In the genomic region with DNA sequence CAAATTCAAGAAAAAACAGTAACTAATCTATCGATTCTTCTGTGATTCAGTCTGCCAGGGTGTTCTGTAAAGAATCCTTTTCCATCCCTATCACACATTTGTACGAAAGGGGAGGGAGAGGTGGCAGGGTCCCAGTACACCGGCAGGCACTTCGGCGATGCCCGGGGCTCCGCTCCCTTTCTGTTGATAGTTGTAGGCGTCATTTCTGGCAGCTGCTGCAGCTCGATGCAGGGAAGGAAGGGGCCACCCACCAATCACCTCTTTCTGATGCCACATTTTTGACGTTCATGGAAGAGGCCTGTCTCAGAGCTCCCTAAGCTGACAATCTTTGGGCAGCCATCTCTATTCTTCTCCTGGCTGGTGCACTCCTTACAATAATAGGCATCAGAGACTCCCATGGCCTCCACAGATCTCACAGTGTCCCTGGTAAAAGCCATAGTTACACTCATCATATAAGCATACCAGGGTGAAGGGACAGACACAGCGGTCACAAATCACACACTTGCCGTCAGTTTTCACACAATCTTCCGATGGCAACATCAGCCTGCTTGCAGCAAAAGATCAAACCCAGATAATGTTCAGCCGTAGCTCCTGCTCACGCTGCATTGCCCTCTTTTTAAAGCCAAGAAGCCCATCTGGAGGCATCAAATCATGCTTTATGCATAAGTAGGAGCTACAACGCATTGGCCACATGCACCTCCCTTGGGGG, we compare ENCODE assay signal across 16 cellular contexts.
DNase-seq lines count a peak whose midpoint lies in the region; ATAC-seq and TF ChIP-seq lines count a peak whose summit lies in the region.
"Had no signal": no experiment of that assay in that cellular context is flagged by ENCODE, and none has a peak within 500 bp of the region (broad histone marks: within the 10 kb centered on the region; RNA-seq: fewer than 3 reads in every experiment).

No MANE protein-coding gene starts in this region.

- peaks cover 37 to 68% (median 50%) of the 10 kb centered on the region in 4 donors for H3K4me1 Mint-ChIP-seq in CD4-positive, alpha-beta memory T cell
- peaks cover 41 to 90% (median 82%) of the 10 kb centered on the region in 7 donors for H3K4me1 Mint-ChIP-seq in naive thymus-derived CD4-positive, alpha-beta T cell
- peaks cover 10% of the 10 kb centered on the region for H3K4me1 Mint-ChIP-seq in progenitor cell of endocrine pancreas (ENCODE audit: low read depth)

- peaks cover 56% of the 10 kb centered on the region for H3K4me1 ChIP-seq in CD4-positive, alpha-beta memory T cell (ENCODE audit: insufficient read depth, low read length)
- peaks cover 32 to 62% of the 10 kb centered on the region in 2 donors for H3K4me1 ChIP-seq in naive thymus-derived CD4-positive, alpha-beta T cell (ENCODE audit: control insufficient read depth in 2 of 2, insufficient read depth in 2 of 2, low read length in 2 of 2)

- POLR2A ChIA-PET in CD4-positive, alpha-beta memory T cell (lab: Charles Lee; ENCODE audit: partially characterized antibody): interaction anchor here (0.7 to 5.4 kb wide), 25 partner anchors 8 to 569 kb away, joined by 3 to 31 read pairs (median 6); partner anchors contain the start of genes ATP1B3 and PXYLP1
- POLR2A ChIA-PET in naive thymus-derived CD4-positive, alpha-beta T cell (lab: Charles Lee): interaction anchor here (0.7 to 7.2 kb wide), 24 partner anchors 11 to 667 kb away, joined by 3 to 61 read pairs (median 4); partner anchors contain the start of genes PXYLP1 and RASA2

- H3K27me3 ChIP-seq in CD4-positive, alpha-beta memory T cell (ENCODE audit: insufficient read depth, low read length): no peaks in the 10 kb centered on the region
- H3K27me3 ChIP-seq in naive thymus-derived CD4-positive, alpha-beta T cell (ENCODE audit: control insufficient read depth in 2 of 2, insufficient read depth in 2 of 2, low read length in 2 of 2): no peaks in the 10 kb centered on the region
- H3K27me3 ChIP-seq: neutrophil, testis had no signal

- H3K27ac ChIP-seq in CD4-positive, alpha-beta memory T cell (ENCODE audit: low read depth, low read length): peak overlapping the region; percentile 62
- peak overlapping the region; percentile 74 for H3K27ac ChIP-seq in KOPT-K1 (ENCODE audit: low read depth, low read length, poor library complexity, severe bottlenecking)
- peak overlapping the region; percentile 72 for H3K27ac ChIP-seq in naive thymus-derived CD4-positive, alpha-beta T cell (ENCODE audit: low read depth, low read length)
- H3K27ac ChIP-seq: coronary artery, neutrophil, testis had no signal

- H3K36me3 ChIP-seq in CD4-positive, alpha-beta memory T cell (ENCODE audit: insufficient read depth, low read length): no peaks in the 10 kb centered on the region
- no peaks in the 10 kb centered on the region for H3K36me3 ChIP-seq in KOPT-K1 (ENCODE audit: insufficient read depth, low read length)
- no peaks in the 10 kb centered on the region for H3K36me3 ChIP-seq in naive thymus-derived CD4-positive, alpha-beta T cell (ENCODE audit: control insufficient read depth in 2 of 3, insufficient read depth in 3 of 3, low read length in 3 of 3)
- H3K36me3 ChIP-seq: neutrophil had no signal

- DNase-seq in CD4-positive, alpha-beta memory T cell: peak in 1 of 5 donors; percentile 39
- peak; percentile 8 for DNase-seq in activated naive CD4-positive, alpha-beta T cell treated with Interleukin-2 at 50 U/mL for 16 hours
- peak in 1 of 9 donors; percentile 43 for DNase-seq in naive thymus-derived CD4-positive, alpha-beta T cell
- DNase-seq in MV-4-11 (lab: John Stamatoyannopoulos, UW) (no peak), NCI-H82 (lab: John Stamatoyannopoulos, UW) (no peak), progenitor cell of endocrine pancreas (ENCODE audit: low spot score, unreplicated experiment) (no peak)
- DNase-seq: activated B cell treated with CpG ODN at 0.5 μM for 24 hours, foreskin melanocyte, NCI-H1930, NCI-H510A, Right ventricle myocardium superior, testis had no signal

- no peaks in the 10 kb centered on the region for H3K9me3 Mint-ChIP-seq in CD4-positive, alpha-beta memory T cell
- no peaks in the 10 kb centered on the region for H3K9me3 Mint-ChIP-seq in naive thymus-derived CD4-positive, alpha-beta T cell
- H3K9me3 Mint-ChIP-seq in progenitor cell of endocrine pancreas (ENCODE audit: low read depth): no peaks in the 10 kb centered on the region
- H3K9me3 Mint-ChIP-seq: activated B cell treated with CpG ODN at 0.5 μM for 24 hours had no signal

- H3K9me3 ChIP-seq in CD4-positive, alpha-beta memory T cell (ENCODE audit: control insufficient read depth in 1 of 2, low read length in 2 of 2): no peaks in the 10 kb centered on the region
- no peaks in the 10 kb centered on the region for H3K9me3 ChIP-seq in KOPT-K1 (ENCODE audit: insufficient read depth, low read length, poor library complexity, severe bottlenecking)
- no peaks in the 10 kb centered on the region for H3K9me3 ChIP-seq in naive thymus-derived CD4-positive, alpha-beta T cell (ENCODE audit: control insufficient read depth in 2 of 3, low read length in 3 of 3)
- H3K9me3 ChIP-seq: neutrophil, testis had no signal

- no peaks in the 10 kb centered on the region for H3K27me3 Mint-ChIP-seq in CD4-positive, alpha-beta memory T cell
- no peaks in the 10 kb centered on the region for H3K27me3 Mint-ChIP-seq in naive thymus-derived CD4-positive, alpha-beta T cell
- peaks cover 10% of the 10 kb centered on the region for H3K27me3 Mint-ChIP-seq in progenitor cell of endocrine pancreas
- H3K27me3 Mint-ChIP-seq: activated B cell treated with CpG ODN at 0.5 μM for 24 hours had no signal

- CTCF ChIA-PET in CD4-positive, alpha-beta memory T cell (lab: Charles Lee; ENCODE audit: partially characterized antibody): interaction anchor here (0.6 to 19.1 kb wide), 23 partner anchors 8 to 337 kb away, joined by 3 to 428 read pairs (median 4); partner anchors contain the start of genes RASA2 and ZBTB38
- CTCF ChIA-PET in naive thymus-derived CD4-positive, alpha-beta T cell (lab: Charles Lee): interaction anchor here (0.8 to 11.1 kb wide), 14 partner anchors 14 to 431 kb away, joined by 3 to 161 read pairs (median 4); partner anchors contain the start of gene PXYLP1

- H3K4me3 Mint-ChIP-seq in CD4-positive, alpha-beta memory T cell: peak overlapping the region; percentile 67 to 79 (median 74)
- peak overlapping the region; percentile 54 to 75 (median 69) for H3K4me3 Mint-ChIP-seq in naive thymus-derived CD4-positive, alpha-beta T cell
- no peak overlapping the region for H3K4me3 Mint-ChIP-seq in progenitor cell of endocrine pancreas (ENCODE audit: low read depth)

- no peak for TF ChIP-seq CTCF in progenitor cell of endocrine pancreas (IDR thresholded peaks at IDR 0.05; ENCODE audit: unreplicated experiment)

- peak overlapping the region in 1 of 2 donors; percentile 49 for H3K4me3 ChIP-seq in CD4-positive, alpha-beta memory T cell (ENCODE audit: low read length in 2 of 2)
- peak overlapping the region; percentile 10 for H3K4me3 ChIP-seq in naive thymus-derived CD4-positive, alpha-beta T cell (ENCODE audit: low read length)
- H3K4me3 ChIP-seq: coronary artery, testis had no signal

- H3K36me3 Mint-ChIP-seq in CD4-positive, alpha-beta memory T cell: peaks cover 0 to 8% of the 10 kb centered on the region in 2 donors
- peaks cover 0 to 12% (median 0%) of the 10 kb centered on the region in 5 donors for H3K36me3 Mint-ChIP-seq in naive thymus-derived CD4-positive, alpha-beta T cell
- H3K36me3 Mint-ChIP-seq in progenitor cell of endocrine pancreas (ENCODE audit: insufficient read depth): no peaks in the 10 kb centered on the region

- H3K27ac Mint-ChIP-seq in CD4-positive, alpha-beta memory T cell: peak overlapping the region; percentile 85 to 94 (median 91)
- H3K27ac Mint-ChIP-seq in naive thymus-derived CD4-positive, alpha-beta T cell: peak overlapping the region; percentile 87 to 97 (median 93)
- no peak overlapping the region for H3K27ac Mint-ChIP-seq in progenitor cell of endocrine pancreas
- H3K27ac Mint-ChIP-seq: activated B cell treated with CpG ODN at 0.5 μM for 24 hours had no signal

- ATAC-seq in naive thymus-derived CD4-positive, alpha-beta T cell: no peak
- ATAC-seq: left lobe of liver had no signal

- intact Hi-C loops in CD4-positive, alpha-beta memory T cell (cut with micrococcal nuclease): loop anchor here (1.0 kb wide), 2 partner anchors 134 to 430 kb away; no protein-coding TSS in a partner anchor
- intact Hi-C loops in naive thymus-derived CD4-positive, alpha-beta T cell (cut with micrococcal nuclease): loop anchor here in 1 of 2 donors (1.0 to 10.0 kb wide), 4 partner anchors 15 to 569 kb away; partner anchors contain the start of genes ATP1B3 and SLC25A36
